22 cellular contexts compared by ENCODE assay signal in the genomic region with DNA sequence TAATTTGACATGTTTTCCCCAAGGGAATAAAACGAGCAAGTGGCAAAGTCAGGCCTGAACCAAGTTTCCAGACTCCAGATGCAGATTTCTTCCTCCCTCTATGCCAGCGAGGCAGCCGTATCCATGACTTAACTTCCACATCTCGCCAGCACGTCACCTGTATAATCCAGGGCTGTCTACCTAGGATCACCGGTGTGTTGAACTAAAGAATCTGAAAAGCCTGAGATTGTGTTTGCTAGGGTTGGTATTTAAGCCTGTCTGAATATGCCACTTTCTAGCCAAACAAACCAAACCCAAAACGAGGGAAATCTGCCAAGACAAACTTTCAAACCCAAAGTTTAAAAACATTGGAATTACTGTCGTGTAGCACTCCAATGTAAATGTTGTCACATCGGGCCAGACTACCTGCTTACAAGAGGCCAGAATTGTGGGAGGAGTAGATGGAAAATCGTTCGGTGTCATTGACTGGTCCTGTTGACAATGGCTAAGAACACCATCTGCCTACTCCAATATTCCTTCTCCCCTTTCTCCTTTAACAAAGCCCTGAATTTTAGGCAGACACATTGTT.
A peak's percentile ranks its signal among the peaks of the same experiment; 100 is the strongest.
DNase-seq lines count a peak whose midpoint lies in the region; ATAC-seq, FAIRE-seq and TF ChIP-seq lines count a peak whose summit lies in the region.
"Had no signal": no experiment of that assay in that cellular context is flagged by ENCODE, and none has a peak within 500 bp of the region (broad histone marks: within the 10 kb centered on the region; RNA-seq: fewer than 3 reads in every experiment).

No MANE protein-coding gene starts in this region.

- no peaks in the 10 kb centered on the region for H3K36me3 Mint-ChIP-seq in CD14-positive monocyte
- H3K36me3 Mint-ChIP-seq: CD8-positive, alpha-beta memory T cell had no signal

- H3K27me3 ChIP-seq in PC-3 (ENCODE audit: low read length): no peaks in the 10 kb centered on the region
- no peaks in the 10 kb centered on the region for H3K27me3 ChIP-seq in H1 (replicated peaks in 1 of 4; ENCODE audit: control insufficient read depth in 3 of 4, extremely low read depth in 1 of 4, insufficient read depth in 3 of 4, low read length in 3 of 4)
- no peaks in the 10 kb centered on the region for H3K27me3 ChIP-seq in mucosa of stomach (ENCODE audit: control insufficient read depth, insufficient read depth, low read length)
- H3K27me3 ChIP-seq: BLaER1 treated with 17β-estradiol and CSF1 and Interleukin-3, amounts not matched to agents 10 nM and 100 nM; Peyer's patch had no signal

- TF ChIP-seq CTCF in PC-3 (conservative IDR thresholded peaks at IDR 0.05; ENCODE audit: low read depth, low read length) (no peak), H1 (IDR thresholded peaks at IDR 0.05; ENCODE audit: control extremely low read depth in 1 of 3, insufficient read depth in 1 of 3, low read depth in 1 of 3, low read length in 3 of 3) (no peak), CD14-positive monocyte (IDR thresholded peaks at IDR 0.05) (no peak)

- H4K8ac ChIP-seq in H1 (ENCODE audit: extremely low read depth, insufficient read depth, low read length): no peak overlapping the region

- no peak overlapping the region for H3K14ac ChIP-seq in H1 (ENCODE audit: insufficient read length)

- no peak overlapping the region for H3K4ac ChIP-seq in H1 (replicated peaks; ENCODE audit: insufficient read length, low read depth, low read length)

- H3K27ac ChIP-seq in PC-3 (ENCODE audit: low read length): no peak overlapping the region
- no peak overlapping the region for H3K27ac ChIP-seq in H1 (ENCODE audit: low read depth, low read length)
- H3K27ac ChIP-seq: 22Rv1; BLaER1 treated with 17β-estradiol and CSF1 and Interleukin-3, amounts not matched to agents 10 nM and 100 nM; Peyer's patch had no signal

- TF ChIP-seq POLR2A in H1 (IDR thresholded peaks at IDR 0.05; ENCODE audit: control extremely low read depth in 1 of 2, low read depth in 2 of 2, low read length in 2 of 2): no peak

- H3F3A ChIP-seq in PC-3 (ENCODE audit: low read length, unreplicated experiment): no peaks in the 10 kb centered on the region

- H3K4me3 ChIP-seq in PC-3 (ENCODE audit: low read length) (no peak overlapping the region), H1 (ENCODE audit: extremely low read depth in 1 of 4, insufficient read depth in 2 of 4, low read depth in 3 of 4, low read length in 4 of 4) (no peak overlapping the region), mucosa of stomach (ENCODE audit: low read length) (no peak overlapping the region)
- H3K4me3 ChIP-seq: BLaER1 treated with 17β-estradiol and CSF1 and Interleukin-3, amounts not matched to agents 10 nM and 100 nM; HAP-1; K562; Peyer's patch had no signal

- no peak for TF ChIP-seq EP300 in H1 (IDR thresholded peaks at IDR 0.05; ENCODE audit: borderline replicate concordance in 1 of 2, low read depth in 2 of 2, low read length in 2 of 2)

- H3K9me2 ChIP-seq in PC-3 (replicated peaks; ENCODE audit: low read length): no peaks in the 10 kb centered on the region

- no peak overlapping the region for H2BK120ac ChIP-seq in H1 (replicated peaks; ENCODE audit: low read depth, low read length)

- 95% methylated on average over 11 of the region's 11 CpGs; no CpG with 5 or more reads in 1 of the 2 experiments for WGBS in H1 (ENCODE audit: extremely low coverage in 1 of 2, insufficient coverage in 1 of 2, insufficient read length in 1 of 2, insufficient replicate concordance in 2 of 2, low coverage in 1 of 2, low lambda C conversion rate in 2 of 2, missing lambda C conversion rate in 1 of 2), 2 experiments

- H2AFZ ChIP-seq in PC-3 (ENCODE audit: low read length): peak overlapping the region; percentile 48; the same call in 1 of the 2 replicates
- H2AFZ ChIP-seq in H1 (ENCODE audit: low read length): 0 out of 2 replicates have a peak overlapping the region, but pooled peaks have one; percentile 4

- ATAC-seq in PC-3 (peak; percentile 61), GM21360 (IDR thresholded peaks at IDR 0.05; ENCODE audit: unreplicated experiment) (no peak)
- ATAC-seq: K562, SK-N-SH treated with all-trans-retinoic acid at 6 μM for 48 hours had no signal

- no peak overlapping the region for H2BK12ac ChIP-seq in H1 (ENCODE audit: low read depth, low read length)

- H3K4me2 ChIP-seq in PC-3 (ENCODE audit: low read length) (no peak overlapping the region), H1 (ENCODE audit: insufficient read depth in 1 of 2, low read depth in 2 of 2, low read length in 2 of 2) (no peak overlapping the region)
- H3K4me2 ChIP-seq: BLaER1 treated with 17β-estradiol and CSF1 and Interleukin-3, amounts not matched to agents 10 nM and 100 nM had no signal

- H4K20me1 ChIP-seq in PC-3 (ENCODE audit: low read length): no peaks in the 10 kb centered on the region
- H4K20me1 ChIP-seq in H1 (replicated peaks in 1 of 2; ENCODE audit: control insufficient read depth in 1 of 2, insufficient read depth in 2 of 2, low read length in 2 of 2): no peaks in the 10 kb centered on the region
- H4K20me1 ChIP-seq: BLaER1 treated with 17β-estradiol and CSF1 and Interleukin-3, amounts not matched to agents 10 nM and 100 nM had no signal

- H3K27me3 Mint-ChIP-seq in CD14-positive monocyte (ENCODE audit: low read depth in 3 of 3): no peaks in the 10 kb centered on the region
- H3K27me3 Mint-ChIP-seq: CD8-positive, alpha-beta memory T cell had no signal

- H4K5ac ChIP-seq in H1 (ENCODE audit: insufficient read length, low read depth, low read length): no peak overlapping the region

- H3K4me1 Mint-ChIP-seq in CD14-positive monocyte: no peaks in the 10 kb centered on the region
- H3K4me1 Mint-ChIP-seq: CD8-positive, alpha-beta memory T cell had no signal

- POLR2A ChIA-PET in PC-3 (lab: Charles Lee; ENCODE audit: unreplicated experiment): no interaction called here
- POLR2A ChIA-PET in H1 (lab: Charles Lee; ENCODE audit: partially characterized antibody): no interaction called here

- no peak overlapping the region for H3K4me3 Mint-ChIP-seq in CD14-positive monocyte
- H3K4me3 Mint-ChIP-seq: CD8-positive, alpha-beta memory T cell had no signal

- no peak overlapping the region for H2BK15ac ChIP-seq in H1 (ENCODE audit: low read length)

- no peak overlapping the region for H3K27ac Mint-ChIP-seq in CD14-positive monocyte
- H3K27ac Mint-ChIP-seq: CD8-positive, alpha-beta memory T cell had no signal

- H3K36me3 ChIP-seq in PC-3 (ENCODE audit: low read depth, low read length): no peaks in the 10 kb centered on the region
- H3K36me3 ChIP-seq in H1 (ENCODE audit: control insufficient read depth in 2 of 4, insufficient read depth in 4 of 4, low read length in 3 of 4): no peaks in the 10 kb centered on the region
- no peaks in the 10 kb centered on the region for H3K36me3 ChIP-seq in mucosa of stomach (ENCODE audit: control insufficient read depth, insufficient read depth, low read length)
- H3K36me3 ChIP-seq: BLaER1 treated with 17β-estradiol and CSF1 and Interleukin-3, amounts not matched to agents 10 nM and 100 nM; HAP-1; Peyer's patch had no signal

- H4K91ac ChIP-seq in H1 (replicated peaks; ENCODE audit: insufficient read length, low read length): no peak overlapping the region

- no peaks in the 10 kb centered on the region for H3K79me2 ChIP-seq in PC-3 (ENCODE audit: low read length)
- no peaks in the 10 kb centered on the region for H3K79me2 ChIP-seq in H1 (ENCODE audit: control insufficient read depth in 1 of 2, insufficient read depth in 2 of 2, low read length in 2 of 2)

- CTCF ChIA-PET in PC-3 (lab: Charles Lee) (no interaction called here), H1 (lab: Charles Lee; ENCODE audit: partially characterized antibody) (no interaction called here)

- H3K18ac ChIP-seq in H1 (ENCODE audit: extremely low read depth, low read length): no peak overlapping the region

- TF ChIP-seq RAD21 in H1 (IDR thresholded peaks at IDR 0.05 in 1 of 2, conservative IDR thresholded peaks at IDR 0.05 in 1 of 2; ENCODE audit: low read depth in 2 of 2, low read length in 2 of 2): no peak

- H3K9me3 ChIP-seq in PC-3 (ENCODE audit: low read length) (no peaks in the 10 kb centered on the region), H1 (ENCODE audit: insufficient read depth in 2 of 2, low read depth in 1 of 2, low read length in 1 of 2) (no peaks in the 10 kb centered on the region), mucosa of stomach (ENCODE audit: control insufficient read depth, low read length) (no peaks in the 10 kb centered on the region)
- H3K9me3 ChIP-seq: HAP-1, Peyer's patch had no signal

- H3K23ac ChIP-seq in H1 (ENCODE audit: insufficient read length): no peak overlapping the region

- H3K9ac ChIP-seq in PC-3 (ENCODE audit: low read length): no peak overlapping the region
- H3K9ac ChIP-seq in H1 (replicated peaks in 1 of 4; ENCODE audit: extremely low read depth in 1 of 4, low read depth in 3 of 4, low read length in 3 of 4): no peak overlapping the region
- H3K9ac ChIP-seq in mucosa of stomach (ENCODE audit: low read length): peak overlapping the region; percentile 11
- H3K9ac ChIP-seq: BLaER1 treated with 17β-estradiol and CSF1 and Interleukin-3, amounts not matched to agents 10 nM and 100 nM had no signal

- FAIRE-seq in H1 (lab: Jason Lieb, UNC): no peak
- FAIRE-seq: K562 had no signal

- H3K56ac ChIP-seq in H1 (replicated peaks; ENCODE audit: insufficient read length, low read depth, low read length): no peak overlapping the region

- H3K79me1 ChIP-seq in H1 (ENCODE audit: low read depth, low read length): no peaks in the 10 kb centered on the region

- no peak overlapping the region for H2BK20ac ChIP-seq in H1 (ENCODE audit: low read length)

- no TSS peak for BruUV-seq in PC-3 (replicated peaks; lab: Mats Ljungman, UMichigan)

- H2AK5ac ChIP-seq in H1 (ENCODE audit: low read depth, low read length): no peak overlapping the region

- H2BK5ac ChIP-seq in H1 (ENCODE audit: low read depth, low read length): no peak overlapping the region

- peak; percentile 23 for DNase-seq in NCI-H2171 treated with DMSO at 0.1 percent for 48 hours (lab: John Stamatoyannopoulos, UW)
- no peak for DNase-seq in NCI-H2171 (lab: John Stamatoyannopoulos, UW)
- DNase-seq in PC-3: peak; percentile 11
- DNase-seq in H1 (ENCODE audit: low read depth in 1 of 2, low spot score in 2 of 2): no peak
- DNase-seq in CD14-positive monocyte (ENCODE audit: low spot score): no peak
- no peak for DNase-seq in A172 (ENCODE audit: low spot score)
- DNase-seq: CD8-positive, alpha-beta memory T cell; DMS53; GDM1; NCI-H1105; NCI-H146; NCI-H2029; NCI-H446 treated with DMSO at 0.1 percent for 48 hours; NCI-H526 treated with DMSO at 0.1 percent for 48 hours; Peyer's patch had no signal

- intact Hi-C loops in PC-3 (cut with micrococcal nuclease) (loop anchor here (1.0 kb wide), 1 partner anchor 27 kb away; no protein-coding TSS in a partner anchor), CD14-positive monocyte (cut with micrococcal nuclease) (no loop called here)

- peaks cover 0 to 9% (median 3%) of the 10 kb centered on the region in 7 donors for H3K9me3 Mint-ChIP-seq in CD14-positive monocyte

- no peaks in the 10 kb centered on the region for H3K23me2 ChIP-seq in H1 (ENCODE audit: low read depth, low read length)

- H3K4me1 ChIP-seq in PC-3 (ENCODE audit: insufficient read depth, low read length): peaks cover 6% of the 10 kb centered on the region; the same call in 1 of the 2 replicates
- H3K4me1 ChIP-seq in H1 (replicated peaks in 1 of 4; ENCODE audit: control insufficient read depth in 3 of 4, insufficient read depth in 4 of 4, low read length in 3 of 4): no peaks in the 10 kb centered on the region
- H3K4me1 ChIP-seq in mucosa of stomach (ENCODE audit: control insufficient read depth, insufficient read depth, low read length): peaks cover 6% of the 10 kb centered on the region
- H3K4me1 ChIP-seq: BLaER1 treated with 17β-estradiol and CSF1 and Interleukin-3, amounts not matched to agents 10 nM and 100 nM; HAP-1; Peyer's patch had no signal

Comparison
In these comparisons a context has a peak if more than half of its experiments do, and no peak if none do; other contexts are left out.
1. DNase-seq: peak in NCI-H2171 treated with DMSO at 0.1 percent for 48 hours (single experiment) and PC-3 (single experiment); none in NCI-H2171 (single experiment), H1 (0 of 2), CD14-positive monocyte (single experiment) and A172 (single experiment).